11 cellular contexts compared by ENCODE assay signal in the genomic region with DNA sequence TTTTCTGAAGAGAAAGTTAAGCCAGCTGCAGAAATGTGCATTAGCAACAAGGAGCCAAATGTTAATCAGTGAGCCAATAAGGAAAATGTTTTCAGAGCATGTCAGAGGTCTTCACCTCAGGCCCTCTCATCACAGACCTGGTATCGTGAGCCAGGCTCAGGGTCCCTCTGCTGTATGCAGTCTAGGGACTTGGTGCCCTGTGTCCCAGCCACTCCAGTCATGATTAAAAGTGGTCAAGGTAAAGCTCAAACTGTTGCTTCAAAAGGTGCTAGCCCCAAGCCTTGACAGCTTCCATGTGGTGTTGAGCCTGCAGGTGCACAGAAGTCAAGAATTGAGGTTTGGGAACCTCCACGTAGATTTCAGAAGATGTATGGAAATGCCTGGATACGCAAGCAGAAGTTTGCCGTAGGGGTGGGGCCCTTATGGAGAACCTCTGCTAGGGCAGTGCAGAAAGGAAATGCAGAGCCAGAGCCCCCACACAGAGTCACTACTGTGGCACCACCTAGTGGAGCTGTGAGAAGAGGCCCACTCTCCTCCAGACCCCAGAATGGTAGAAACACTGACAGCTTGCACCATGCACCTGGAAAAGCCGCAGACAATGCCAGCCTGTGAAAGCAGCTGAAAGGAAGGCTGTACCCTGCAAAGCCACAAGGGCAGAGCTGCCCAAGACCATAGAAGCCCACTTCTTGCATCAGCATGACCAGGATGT.
DNase-seq lines count a peak whose midpoint lies in the region; ATAC-seq and TF ChIP-seq lines count a peak whose summit lies in the region.
"Had no signal": no experiment of that assay in that cellular context is flagged by ENCODE, and none has a peak within 500 bp of the region (broad histone marks: within the 10 kb centered on the region; RNA-seq: fewer than 3 reads in every experiment).

No MANE protein-coding gene starts in this region.

- no peak overlapping the region for H3K27ac Mint-ChIP-seq in GM23338
- H3K27ac Mint-ChIP-seq in activated CD4-positive, alpha-beta memory T cell treated with anti-CD3 and anti-CD28 coated beads for 36 hours, result no peak overlapping the region

- H4K20me1 ChIP-seq in GM23338 (replicated peaks; ENCODE audit: insufficient read depth), result no peaks in the 10 kb centered on the region

- intact Hi-C loops in activated CD4-positive, alpha-beta memory T cell treated with anti-CD3 and anti-CD28 coated beads for 36 hours (cut with micrococcal nuclease), result no loop called here

- H3K36me3 ChIP-seq in GM23338 (ENCODE audit: insufficient read depth), result no peaks in the 10 kb centered on the region
- H3K36me3 ChIP-seq in SJCRH30, result no peaks in the 10 kb centered on the region

- peak; percentile 22 for TF ChIP-seq CTCF in GM10248 (IDR thresholded peaks at IDR 0.05; ENCODE audit: control extremely low read depth, extremely low read depth, low read depth, missing control alignments)
- TF ChIP-seq CTCF in GM23338 (conservative IDR thresholded peaks at IDR 0.05; ENCODE audit: low read depth in 2 of 2), result peak; percentile 59 to 77

- no peaks in the 10 kb centered on the region for H3K4me1 Mint-ChIP-seq in GM23338
- no peaks in the 10 kb centered on the region for H3K4me1 Mint-ChIP-seq in activated CD4-positive, alpha-beta memory T cell treated with anti-CD3 and anti-CD28 coated beads for 36 hours (ENCODE audit: low read depth)

- no peaks in the 10 kb centered on the region for H3K27me3 ChIP-seq in GM23338 (ENCODE audit: insufficient read depth)
- no peaks in the 10 kb centered on the region for H3K27me3 ChIP-seq in SJCRH30

- no peak overlapping the region for H3K4me2 ChIP-seq in GM23338

- no peaks in the 10 kb centered on the region for H3K9me2 ChIP-seq in GM23338 (ENCODE audit: insufficient read depth)

- POLR2A ChIA-PET in GM10248 (lab: Yijun Ruan, JAX), result no interaction called here
- POLR2A ChIA-PET in activated CD4-positive, alpha-beta memory T cell treated with anti-CD3 and anti-CD28 coated beads for 36 hours (lab: Charles Lee), result no interaction called here

- H3K9me3 ChIP-seq in SJCRH30 (replicated peaks), result no peaks in the 10 kb centered on the region

- H2AFZ ChIP-seq in GM23338, result no peak overlapping the region; the same call in 1 of the 2 replicates

- no peaks in the 10 kb centered on the region for H3K36me3 Mint-ChIP-seq in GM23338 (ENCODE audit: low read depth)
- no peaks in the 10 kb centered on the region for H3K36me3 Mint-ChIP-seq in activated CD4-positive, alpha-beta memory T cell treated with anti-CD3 and anti-CD28 coated beads for 36 hours

- no peaks in the 10 kb centered on the region for H3K27me3 Mint-ChIP-seq in GM23338 (ENCODE audit: insufficient read depth, low read depth, poor library complexity)
- no peaks in the 10 kb centered on the region for H3K27me3 Mint-ChIP-seq in activated CD4-positive, alpha-beta memory T cell treated with anti-CD3 and anti-CD28 coated beads for 36 hours

- ATAC-seq in GM23338, result peak; percentile 89

- no peak overlapping the region for H3K4me3 Mint-ChIP-seq in GM23338
- no peak overlapping the region for H3K4me3 Mint-ChIP-seq in activated CD4-positive, alpha-beta memory T cell treated with anti-CD3 and anti-CD28 coated beads for 36 hours

- H3F3A ChIP-seq in GM23338 (replicated peaks; ENCODE audit: low read depth), result no peaks in the 10 kb centered on the region

- H3K4me3 ChIP-seq in GM23338, result no peak overlapping the region
- no peak overlapping the region for H3K4me3 ChIP-seq in SJCRH30

- H3K9me3 Mint-ChIP-seq in GM23338, result no peaks in the 10 kb centered on the region
- peaks cover 9% of the 10 kb centered on the region for H3K9me3 Mint-ChIP-seq in activated CD4-positive, alpha-beta memory T cell treated with anti-CD3 and anti-CD28 coated beads for 36 hours

- CTCF ChIA-PET in GM10248 (lab: Yijun Ruan, JAX), result interaction anchor here (1.3 kb wide), 1 partner anchor 229 kb away, joined by 3 read pairs; no protein-coding TSS in a partner anchor
- CTCF ChIA-PET in activated CD4-positive, alpha-beta memory T cell treated with anti-CD3 and anti-CD28 coated beads for 36 hours (lab: Charles Lee), result no interaction called here

- H3K27ac ChIP-seq in GM23338 (ENCODE audit: low read depth) (no peak overlapping the region), SJCRH30 (no peak overlapping the region)

- no peaks in the 10 kb centered on the region for H3K79me2 ChIP-seq in GM23338 (replicated peaks; ENCODE audit: insufficient read depth)

- DNase-seq in GM10248 (ENCODE audit: extremely low spot score) (no peak), GM23338 (ENCODE audit: low spot score) (peak; percentile 63), SJCRH30 (peak; percentile 13 to 33), left kidney (ENCODE audit: low read depth, low spot score) (peak; percentile 6), DMS79 treated with DMSO at 0.1 percent for 48 hours (lab: John Stamatoyannopoulos, UW) (no peak), NK-92 (lab: John Stamatoyannopoulos, UW; ENCODE audit: unreplicated experiment) (no peak)
- DNase-seq in activated CD4-positive, alpha-beta memory T cell treated with anti-CD3 and anti-CD28 coated beads for 36 hours, result no peak
- DNase-seq: activated naive CD4-positive, alpha-beta T cell treated with anti-CD3 and anti-CD28 coated beads, Interleukin-2, amount 50 U/mL, for 16 hours; C1 segment of cervical spinal cord; head of caudate nucleus; T1000 had no signal

- no peaks in the 10 kb centered on the region for H3K4me1 ChIP-seq in GM23338 (ENCODE audit: insufficient read depth)
- no peaks in the 10 kb centered on the region for H3K4me1 ChIP-seq in SJCRH30

TF ChIP-seq in GM23338, 12 proteins besides CTCF, POLR2A, EP300 and RAD21 (continues in another document):
- TF ChIP-seq, protein P1, sequence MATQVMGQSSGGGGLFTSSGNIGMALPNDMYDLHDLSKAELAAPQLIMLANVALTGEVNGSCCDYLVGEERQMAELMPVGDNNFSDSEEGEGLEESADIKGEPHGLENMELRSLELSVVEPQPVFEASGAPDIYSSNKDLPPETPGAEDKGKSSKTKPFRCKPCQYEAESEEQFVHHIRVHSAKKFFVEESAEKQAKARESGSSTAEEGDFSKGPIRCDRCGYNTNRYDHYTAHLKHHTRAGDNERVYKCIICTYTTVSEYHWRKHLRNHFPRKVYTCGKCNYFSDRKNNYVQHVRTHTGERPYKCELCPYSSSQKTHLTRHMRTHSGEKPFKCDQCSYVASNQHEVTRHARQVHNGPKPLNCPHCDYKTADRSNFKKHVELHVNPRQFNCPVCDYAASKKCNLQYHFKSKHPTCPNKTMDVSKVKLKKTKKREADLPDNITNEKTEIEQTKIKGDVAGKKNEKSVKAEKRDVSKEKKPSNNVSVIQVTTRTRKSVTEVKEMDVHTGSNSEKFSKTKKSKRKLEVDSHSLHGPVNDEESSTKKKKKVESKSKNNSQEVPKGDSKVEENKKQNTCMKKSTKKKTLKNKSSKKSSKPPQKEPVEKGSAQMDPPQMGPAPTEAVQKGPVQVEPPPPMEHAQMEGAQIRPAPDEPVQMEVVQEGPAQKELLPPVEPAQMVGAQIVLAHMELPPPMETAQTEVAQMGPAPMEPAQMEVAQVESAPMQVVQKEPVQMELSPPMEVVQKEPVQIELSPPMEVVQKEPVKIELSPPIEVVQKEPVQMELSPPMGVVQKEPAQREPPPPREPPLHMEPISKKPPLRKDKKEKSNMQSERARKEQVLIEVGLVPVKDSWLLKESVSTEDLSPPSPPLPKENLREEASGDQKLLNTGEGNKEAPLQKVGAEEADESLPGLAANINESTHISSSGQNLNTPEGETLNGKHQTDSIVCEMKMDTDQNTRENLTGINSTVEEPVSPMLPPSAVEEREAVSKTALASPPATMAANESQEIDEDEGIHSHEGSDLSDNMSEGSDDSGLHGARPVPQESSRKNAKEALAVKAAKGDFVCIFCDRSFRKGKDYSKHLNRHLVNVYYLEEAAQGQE (IDR thresholded peaks at IDR 0.05; ENCODE audit: unreplicated experiment), result no peak
- TF ChIP-seq POLR2AphosphoS5 (IDR thresholded peaks at IDR 0.05; ENCODE audit: low read depth), result no peak
- TF ChIP-seq STAT1 (IDR thresholded peaks at IDR 0.05; ENCODE audit: unreplicated experiment), result no peak
- TF ChIP-seq EZH2 (IDR thresholded peaks at IDR 0.05; ENCODE audit: low read depth, unreplicated experiment), result no peak
- TF ChIP-seq, protein P2, sequence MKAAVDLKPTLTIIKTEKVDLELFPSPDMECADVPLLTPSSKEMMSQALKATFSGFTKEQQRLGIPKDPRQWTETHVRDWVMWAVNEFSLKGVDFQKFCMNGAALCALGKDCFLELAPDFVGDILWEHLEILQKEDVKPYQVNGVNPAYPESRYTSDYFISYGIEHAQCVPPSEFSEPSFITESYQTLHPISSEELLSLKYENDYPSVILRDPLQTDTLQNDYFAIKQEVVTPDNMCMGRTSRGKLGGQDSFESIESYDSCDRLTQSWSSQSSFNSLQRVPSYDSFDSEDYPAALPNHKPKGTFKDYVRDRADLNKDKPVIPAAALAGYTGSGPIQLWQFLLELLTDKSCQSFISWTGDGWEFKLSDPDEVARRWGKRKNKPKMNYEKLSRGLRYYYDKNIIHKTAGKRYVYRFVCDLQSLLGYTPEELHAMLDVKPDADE (IDR thresholded peaks at IDR 0.05), result no peak

Comparison
In these comparisons a context has a peak if more than half of its experiments do, and no peak if none do; other contexts are left out.
1. DNase-seq: peak in GM23338 (single experiment), SJCRH30 (2 of 2) and left kidney (single experiment); none in GM10248 (single experiment), DMS79 treated with DMSO at 0.1 percent for 48 hours (single experiment), activated CD4-positive, alpha-beta memory T cell treated with anti-CD3 and anti-CD28 coated beads for 36 hours (single experiment) and NK-92 (single experiment).